In genomic region chr4:87011340-87012034, GRCh38 we compare ENCODE assay signal across 8 cellular contexts.
DNase-seq lines count a peak whose midpoint lies in the region; ATAC-seq and TF ChIP-seq lines count a peak whose summit lies in the region.

No MANE protein-coding gene starts in this region.

- DNase-seq in EH (ENCODE audit: low read depth) (peak; percentile 86), NCI-H69 (lab: John Stamatoyannopoulos, UW) (peak; percentile 8), endodermal cell (no peak), osteoblast (ENCODE audit: insufficient read length, low spot score, missing footprints) (peak; percentile 94), cerebellum (ENCODE audit: low spot score) (no peak)
- DNase-seq in natural killer cell treated with Interleukin-12 subunit alpha and Interleukin-12 subunit beta and Interleukin-15 and Interleukin-18, amount 100 ng/mL, for 72 hours (ENCODE audit: low spot score): no peak
- no peak for DNase-seq in stimulated activated CD4-positive, alpha-beta T cell treated with anti-CD3 and anti-CD28 coated beads, Interleukin-2, amount 100 ng/mL, for 48 hours

- H3K9me3 Mint-ChIP-seq in endodermal cell: no peaks in the 10 kb centered on the region
- no peaks in the 10 kb centered on the region for H3K9me3 Mint-ChIP-seq in natural killer cell treated with Interleukin-12 subunit alpha and Interleukin-12 subunit beta and Interleukin-15 and Interleukin-18, amount 100 ng/mL, for 72 hours

- peak overlapping the region; percentile 66 for H3K4me2 ChIP-seq in osteoblast (ENCODE audit: insufficient read depth, low read length)

- H3K36me3 Mint-ChIP-seq in endodermal cell (ENCODE audit: low read depth): peaks cover 3% of the 10 kb centered on the region
- no peaks in the 10 kb centered on the region for H3K36me3 Mint-ChIP-seq in natural killer cell treated with Interleukin-12 subunit alpha and Interleukin-12 subunit beta and Interleukin-15 and Interleukin-18, amount 100 ng/mL, for 72 hours

- no peaks in the 10 kb centered on the region for H3K27me3 Mint-ChIP-seq in endodermal cell (ENCODE audit: insufficient read depth)
- H3K27me3 Mint-ChIP-seq in natural killer cell treated with Interleukin-12 subunit alpha and Interleukin-12 subunit beta and Interleukin-15 and Interleukin-18, amount 100 ng/mL, for 72 hours: no peaks in the 10 kb centered on the region

- no peak for ATAC-seq in natural killer cell treated with Interleukin-12 subunit alpha and Interleukin-12 subunit beta and Interleukin-15 and Interleukin-18, amount 100 ng/mL, for 72 hours
- ATAC-seq in GM21360 (IDR thresholded peaks at IDR 0.05; ENCODE audit: unreplicated experiment): no peak

- peaks cover 18% of the 10 kb centered on the region for H4K20me1 ChIP-seq in osteoblast (ENCODE audit: insufficient read depth, low read length)

- H3K27ac ChIP-seq in endodermal cell (ENCODE audit: low read depth, low read length) (no peak overlapping the region), osteoblast (ENCODE audit: low read depth, low read length) (peak overlapping the region; percentile 51)

- H3K4me1 Mint-ChIP-seq in endodermal cell: peaks cover 72% of the 10 kb centered on the region
- H3K4me1 Mint-ChIP-seq in natural killer cell treated with Interleukin-12 subunit alpha and Interleukin-12 subunit beta and Interleukin-15 and Interleukin-18, amount 100 ng/mL, for 72 hours (ENCODE audit: low read depth in 2 of 2): peaks cover 45 to 60% of the 10 kb centered on the region in 2 donors

- H3K4me3 Mint-ChIP-seq in endodermal cell: peak overlapping the region; percentile 89
- no peak overlapping the region for H3K4me3 Mint-ChIP-seq in natural killer cell treated with Interleukin-12 subunit alpha and Interleukin-12 subunit beta and Interleukin-15 and Interleukin-18, amount 100 ng/mL, for 72 hours

- no peaks in the 10 kb centered on the region for H3K36me3 ChIP-seq in endodermal cell (ENCODE audit: control insufficient read depth, insufficient read depth, low read length)
- H3K36me3 ChIP-seq in osteoblast (ENCODE audit: insufficient read depth, low read length): no peaks in the 10 kb centered on the region

- H3K27me3 ChIP-seq in endodermal cell (ENCODE audit: control insufficient read depth, insufficient read depth, low read length, poor library complexity, severe bottlenecking) (no peaks in the 10 kb centered on the region), osteoblast (ENCODE audit: insufficient read depth, low read length) (no peaks in the 10 kb centered on the region)

- H3K9me3 ChIP-seq in endodermal cell (ENCODE audit: control insufficient read depth, low read length) (no peaks in the 10 kb centered on the region), osteoblast (ENCODE audit: low read depth, low read length) (no peaks in the 10 kb centered on the region)

- 42 to 45% methylated on average over 2 to 4 of the region's 5 CpGs for WGBS in endodermal cell (ENCODE audit: insufficient coverage in 1 of 2, insufficient read length in 1 of 2), 2 experiments

- TF ChIP-seq CTCF in endodermal cell (conservative IDR thresholded peaks at IDR 0.05) (no peak), osteoblast (IDR thresholded peaks at IDR 0.05; ENCODE audit: extremely low read depth, low read depth, low read length) (no peak)

- H3K4me3 ChIP-seq in endodermal cell (ENCODE audit: low read length): peak overlapping the region; percentile 75
- H3K4me3 ChIP-seq in osteoblast (ENCODE audit: insufficient read depth, low read length): no peak overlapping the region

- H2AFZ ChIP-seq in osteoblast (ENCODE audit: low read length): no peak overlapping the region

- H3K79me2 ChIP-seq in osteoblast (ENCODE audit: insufficient read depth, low read length): peaks cover 85% of the 10 kb centered on the region

- peaks cover 18% of the 10 kb centered on the region for H3K4me1 ChIP-seq in endodermal cell (ENCODE audit: control insufficient read depth, insufficient read depth, low read length)
- peaks cover 31% of the 10 kb centered on the region for H3K4me1 ChIP-seq in osteoblast (ENCODE audit: insufficient read depth, low read length)

- H3K27ac Mint-ChIP-seq in endodermal cell: peak overlapping the region; percentile 81
- H3K27ac Mint-ChIP-seq in natural killer cell treated with Interleukin-12 subunit alpha and Interleukin-12 subunit beta and Interleukin-15 and Interleukin-18, amount 100 ng/mL, for 72 hours: no peak overlapping the region

- H3K9ac ChIP-seq in endodermal cell (ENCODE audit: extremely low read depth, low read length, poor library complexity, severe bottlenecking): peak overlapping the region; percentile 41

Comparison
In these comparisons a context has a peak if more than half of its experiments do, and no peak if none do; other contexts are left out.
1. DNase-seq: peak in EH (single experiment), NCI-H69 (single experiment) and osteoblast (single experiment); none in endodermal cell (single experiment), natural killer cell treated with Interleukin-12 subunit alpha and Interleukin-12 subunit beta and Interleukin-15 and Interleukin-18, amount 100 ng/mL, for 72 hours (single experiment), cerebellum (single experiment) and stimulated activated CD4-positive, alpha-beta T cell treated with anti-CD3 and anti-CD28 coated beads, Interleukin-2, amount 100 ng/mL, for 48 hours (0 of 2).